Comparison of ENCODE assay signal across 24 cellular contexts in the genomic region with DNA sequence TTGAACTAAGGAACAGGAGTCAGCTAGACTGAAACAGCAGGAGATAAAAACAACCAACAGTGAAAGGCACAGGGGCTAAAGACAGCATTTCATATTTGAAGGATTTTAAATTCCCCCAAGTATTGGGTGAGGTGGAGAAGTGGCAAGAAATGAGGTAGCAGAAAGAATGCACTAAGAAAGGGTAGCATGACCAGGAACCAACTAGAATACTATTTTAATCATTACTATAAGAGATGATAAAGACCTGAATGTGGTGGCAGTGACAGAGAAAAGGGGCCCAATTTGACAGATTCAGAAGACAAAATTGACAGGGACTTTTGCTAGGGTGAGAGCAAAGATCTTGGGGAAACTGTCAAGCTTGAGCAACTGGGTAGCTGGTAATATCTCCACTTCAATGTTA.
"Had no signal": no experiment of that assay in that cellular context is flagged by ENCODE, and none has a peak within 500 bp of the region (broad histone marks: within the 10 kb centered on the region; RNA-seq: fewer than 3 reads in every experiment).

No MANE protein-coding gene starts in this region.

- H3K4me3 Mint-ChIP-seq: activated B cell treated with CpG ODN at 0.5 μM for 24 hours; activated CD4-positive, alpha-beta memory T cell treated with anti-CD3 and anti-CD28 coated beads for 36 hours; activated T-helper 1 cell treated with anti-CD3 and anti-CD28 coated beads, Interleukin-12 subunit alpha, Interleukin-12 subunit beta, Interleukin-2, Interleukin-4 antibody, amounts not matched to agents 30 ng/mL and 10 ng/mL and 1 ng/mL, durations not matched to agents 14 hours and 24 hours and 36 hours; immature natural killer cell; natural killer cell; stimulated activated naive CD8-positive, alpha-beta T cell treated with anti-CD3 and anti-CD28 coated beads, Interleukin-15, Interleukin-2, amounts not matched to agents 100 ng/mL and 50 ng/mL, for 24 hours had no signal

- H3K27me3 ChIP-seq: breast epithelium, colonic mucosa, dorsolateral prefrontal cortex, left lung, neutrophil, ovary, right atrium auricular region, thyroid gland, upper lobe of right lung had no signal

- H3K27ac Mint-ChIP-seq: activated B cell treated with CpG ODN at 0.5 μM for 24 hours; activated CD4-positive, alpha-beta memory T cell treated with anti-CD3 and anti-CD28 coated beads for 36 hours; activated naive CD4-positive, alpha-beta T cell treated with anti-CD3 and anti-CD28 coated beads, Interleukin-2, amount 50 U/mL, for 72 hours; activated T-helper 1 cell treated with anti-CD3 and anti-CD28 coated beads, Interleukin-12 subunit alpha, Interleukin-12 subunit beta, Interleukin-2, Interleukin-4 antibody, amounts not matched to agents 30 ng/mL and 10 ng/mL and 1 ng/mL, durations not matched to agents 14 hours and 24 hours and 36 hours; stimulated activated naive CD8-positive, alpha-beta T cell treated with anti-CD3 and anti-CD28 coated beads, Interleukin-15, Interleukin-2, amounts not matched to agents 100 ng/mL and 50 ng/mL, for 24 hours had no signal

- H3K4me3 ChIP-seq: breast epithelium, colonic mucosa, dorsolateral prefrontal cortex, left lung, lung, ovary, psoas muscle, right atrium auricular region, thyroid gland, upper lobe of right lung had no signal

- H3K27ac ChIP-seq: breast epithelium, colonic mucosa, dorsolateral prefrontal cortex, left lung, neutrophil, ovary, psoas muscle, right atrium auricular region, thyroid gland, upper lobe of right lung had no signal

- H3K36me3 ChIP-seq: breast epithelium, colonic mucosa, left lung, neutrophil, ovary, right atrium auricular region, thyroid gland, upper lobe of right lung had no signal

- H3K9me3 Mint-ChIP-seq: activated B cell treated with CpG ODN at 0.5 μM for 24 hours; activated CD4-positive, alpha-beta memory T cell treated with anti-CD3 and anti-CD28 coated beads for 36 hours; activated naive CD4-positive, alpha-beta T cell treated with anti-CD3 and anti-CD28 coated beads, Interleukin-2, amount 50 U/mL, for 72 hours; activated T-helper 1 cell treated with anti-CD3 and anti-CD28 coated beads, Interleukin-12 subunit alpha, Interleukin-12 subunit beta, Interleukin-2, Interleukin-4 antibody, amounts not matched to agents 30 ng/mL and 10 ng/mL and 1 ng/mL, durations not matched to agents 14 hours and 24 hours and 36 hours; immature natural killer cell; natural killer cell; stimulated activated naive CD8-positive, alpha-beta T cell treated with anti-CD3 and anti-CD28 coated beads, Interleukin-15, Interleukin-2, amounts not matched to agents 100 ng/mL and 50 ng/mL, for 24 hours had no signal

- H3K27me3 Mint-ChIP-seq: activated B cell treated with CpG ODN at 0.5 μM for 24 hours; activated CD4-positive, alpha-beta memory T cell treated with anti-CD3 and anti-CD28 coated beads for 36 hours; stimulated activated naive CD8-positive, alpha-beta T cell treated with anti-CD3 and anti-CD28 coated beads, Interleukin-15, Interleukin-2, amounts not matched to agents 100 ng/mL and 50 ng/mL, for 24 hours had no signal

- DNase-seq: activated B cell treated with CpG ODN at 0.5 μM for 24 hours; activated CD4-positive, alpha-beta memory T cell treated with anti-CD3 and anti-CD28 coated beads for 36 hours; activated CD4-positive, alpha-beta T cell treated with anti-CD3 and anti-CD28 coated beads for 4 hours; activated gamma-delta T cell; colonic mucosa; dorsolateral prefrontal cortex; immature natural killer cell; kidney glomerular epithelial cell; left lung; natural killer cell; ovary; psoas muscle; stimulated activated CD4-positive, alpha-beta T cell treated with anti-CD3 and anti-CD28 coated beads, Interleukin-4, amount 100 ng/mL, for 24 hours; substantia nigra; T1000; thyroid gland; upper lobe of right lung had no signal

- H3K4me1 ChIP-seq: breast epithelium, colonic mucosa, left lung, psoas muscle, right atrium auricular region, thyroid gland, upper lobe of right lung had no signal

- ATAC-seq: activated naive CD4-positive, alpha-beta T cell treated with anti-CD3 and anti-CD28 coated beads, Interleukin-2, amount 50 U/mL, for 72 hours; left lung; natural killer cell; psoas muscle; upper lobe of right lung had no signal

- H3K36me3 Mint-ChIP-seq: activated naive CD4-positive, alpha-beta T cell treated with anti-CD3 and anti-CD28 coated beads, Interleukin-2, amount 50 U/mL, for 72 hours; natural killer cell had no signal
